In genomic region chr12:93944196-93944595, GRCh38 we compare ENCODE assay signal across 16 cellular contexts.
A peak's percentile ranks its signal among the peaks of the same experiment; 100 is the strongest.
DNase-seq lines count a peak whose midpoint lies in the region; ATAC-seq, FAIRE-seq and TF ChIP-seq lines count a peak whose summit lies in the region.
"Had no signal": no experiment of that assay in that cellular context is flagged by ENCODE, and none has a peak within 500 bp of the region (broad histone marks: within the 10 kb centered on the region; RNA-seq: fewer than 3 reads in every experiment).

No MANE protein-coding gene starts in this region.

- TF ChIP-seq EP300 in K562 (IDR thresholded peaks at IDR 0.05; ENCODE audit: low read length), result no peak

- no peak for FAIRE-seq in K562 (lab: Jason Lieb, UNC)

- H3K4me1 ChIP-seq in K562 (replicated peaks in 1 of 2; ENCODE audit: control insufficient read depth in 2 of 2, insufficient read depth in 2 of 2, low read length in 2 of 2) (peaks cover 0 to 6% of the 10 kb centered on the region in 2 experiments; a peak in 3 of 5 replicates), tibial artery (peaks cover 0 to 9% (median 0%) of the 10 kb centered on the region in 4 donors)
- H3K4me1 ChIP-seq: Caco-2 had no signal

- in situ Hi-C loops in K562 (cut with MboI), result no loop called here

- CTCF ChIA-PET in K562 (lab: Yijun Ruan, JAX; ENCODE audit: low intra/inter-chr PET ratio), result no interaction called here

- H3K4me3 ChIP-seq in K562, result no peak overlapping the region
- H3K4me3 ChIP-seq in tibial artery, result no peak overlapping the region

- H3K36me3 Mint-ChIP-seq in HFFc6 (ENCODE audit: low read depth), result no peaks in the 10 kb centered on the region; the same call in 1 of the 2 replicates
- H3K36me3 Mint-ChIP-seq in nephron progenitor cell (ENCODE audit: low read depth), result peaks cover 5% of the 10 kb centered on the region
- no peaks in the 10 kb centered on the region for H3K36me3 Mint-ChIP-seq in activated T-helper 1 cell treated with anti-CD3 and anti-CD28 coated beads, Interleukin-12 subunit alpha, Interleukin-12 subunit beta, Interleukin-2, Interleukin-4 antibody, amounts not matched to agents 30 ng/mL and 10 ng/mL and 1 ng/mL, durations not matched to agents 14 hours and 24 hours and 36 hours (ENCODE audit: low read depth)

- DNase-seq in AG08395 (ENCODE audit: low spot score) (peak; percentile 39), HFFc6 (peak; percentile 33), K562 (ENCODE audit: extremely low read depth in 1 of 4, low spot score in 3 of 4) (no peak), nephron progenitor cell (no peak), tibial artery (no peak)
- DNase-seq in activated T-helper 1 cell treated with anti-CD3 and anti-CD28 coated beads, Interleukin-12 subunit alpha, Interleukin-12 subunit beta, Interleukin-2, Interleukin-4 antibody, amounts not matched to agents 30 ng/mL and 10 ng/mL and 1 ng/mL, durations not matched to agents 14 hours and 24 hours and 36 hours (ENCODE audit: low spot score), result no peak
- DNase-seq: 8988T, Caco-2, DMS53, NCI-H1048, NCI-H1694, NCI-H2107, NCI-H345, NCI-H526 treated with DMSO at 0.1 percent for 48 hours had no signal

- TF ChIP-seq CTCF in HFFc6 (IDR thresholded peaks at IDR 0.05), result no peak
- no peak for TF ChIP-seq CTCF in K562 (IDR thresholded peaks at IDR 0.05 in 2 of 3, conservative IDR thresholded peaks at IDR 0.05 in 1 of 3; ENCODE audit: insufficient read depth in 2 of 3, low read depth in 1 of 3, low read length in 3 of 3)
- TF ChIP-seq CTCF in nephron progenitor cell (IDR thresholded peaks at IDR 0.05), result no peak
- TF ChIP-seq CTCF in tibial artery (IDR thresholded peaks at IDR 0.05), result no peak

- no peaks in the 10 kb centered on the region for H3K9me1 ChIP-seq in K562 (ENCODE audit: control insufficient read depth, insufficient read depth, low read length)

- H3K4me2 ChIP-seq in K562 (ENCODE audit: insufficient read depth, low read length), result no peak overlapping the region

- no peaks in the 10 kb centered on the region for H4K20me1 ChIP-seq in K562 (replicated peaks; ENCODE audit: control insufficient read depth, insufficient read depth, low read length)

- H3K4me1 Mint-ChIP-seq in HFFc6 (ENCODE audit: low read depth), result peaks cover 36% of the 10 kb centered on the region
- H3K4me1 Mint-ChIP-seq in nephron progenitor cell, result peaks cover 6% of the 10 kb centered on the region
- H3K4me1 Mint-ChIP-seq in activated T-helper 1 cell treated with anti-CD3 and anti-CD28 coated beads, Interleukin-12 subunit alpha, Interleukin-12 subunit beta, Interleukin-2, Interleukin-4 antibody, amounts not matched to agents 30 ng/mL and 10 ng/mL and 1 ng/mL, durations not matched to agents 14 hours and 24 hours and 36 hours (ENCODE audit: low read depth), result no peaks in the 10 kb centered on the region

- TF ChIP-seq RAD21 in K562 (CRISPR knock-in tag; conservative IDR thresholded peaks at IDR 0.05 in 1 of 2, IDR thresholded peaks at IDR 0.05 in 1 of 2), result no peak

- ATAC-seq in K562 (no peak), HG02678 (IDR thresholded peaks at IDR 0.05; ENCODE audit: unreplicated experiment) (no peak), HG03196 (IDR thresholded peaks at IDR 0.05; ENCODE audit: unreplicated experiment) (no peak)

- H3K79me2 ChIP-seq in K562 (ENCODE audit: control insufficient read depth, insufficient read depth, low read length), result no peaks in the 10 kb centered on the region

- TF ChIP-seq POLR2A in K562 (conservative IDR thresholded peaks at IDR 0.05), result no peak

- WGBS in K562 (ENCODE audit: insufficient coverage, low coverage, missing lambda C conversion rate), result 62% methylated on average over 8 of the region's 8 CpGs

- H3K4me3 Mint-ChIP-seq in HFFc6 (no peak overlapping the region), nephron progenitor cell (no peak overlapping the region)
- H3K4me3 Mint-ChIP-seq in activated T-helper 1 cell treated with anti-CD3 and anti-CD28 coated beads, Interleukin-12 subunit alpha, Interleukin-12 subunit beta, Interleukin-2, Interleukin-4 antibody, amounts not matched to agents 30 ng/mL and 10 ng/mL and 1 ng/mL, durations not matched to agents 14 hours and 24 hours and 36 hours, result no peak overlapping the region

- H3K9ac ChIP-seq in K562 (ENCODE audit: insufficient read depth in 1 of 2, low read depth in 2 of 2, low read length in 2 of 2), result no peak overlapping the region

- H3K27me3 ChIP-seq in K562 (ENCODE audit: control insufficient read depth in 2 of 2, insufficient read depth in 2 of 2, low read length in 2 of 2) (no peaks in the 10 kb centered on the region), tibial artery (no peaks in the 10 kb centered on the region)

- H3K27ac ChIP-seq in K562 (ENCODE audit: extremely low read depth, low read depth, low read length) (no peak overlapping the region), tibial artery (no peak overlapping the region)

- peak overlapping the region; percentile 62 for H3K27ac Mint-ChIP-seq in HFFc6
- peak overlapping the region; percentile 68 for H3K27ac Mint-ChIP-seq in nephron progenitor cell
- no peak overlapping the region for H3K27ac Mint-ChIP-seq in activated T-helper 1 cell treated with anti-CD3 and anti-CD28 coated beads, Interleukin-12 subunit alpha, Interleukin-12 subunit beta, Interleukin-2, Interleukin-4 antibody, amounts not matched to agents 30 ng/mL and 10 ng/mL and 1 ng/mL, durations not matched to agents 14 hours and 24 hours and 36 hours

- H3K9me3 Mint-ChIP-seq in HFFc6, result no peaks in the 10 kb centered on the region
- peaks cover 13% of the 10 kb centered on the region for H3K9me3 Mint-ChIP-seq in nephron progenitor cell
- peaks cover 17% of the 10 kb centered on the region for H3K9me3 Mint-ChIP-seq in activated T-helper 1 cell treated with anti-CD3 and anti-CD28 coated beads, Interleukin-12 subunit alpha, Interleukin-12 subunit beta, Interleukin-2, Interleukin-4 antibody, amounts not matched to agents 30 ng/mL and 10 ng/mL and 1 ng/mL, durations not matched to agents 14 hours and 24 hours and 36 hours

- H3K27me3 Mint-ChIP-seq in HFFc6 (ENCODE audit: insufficient read depth) (no peaks in the 10 kb centered on the region), nephron progenitor cell (ENCODE audit: low read depth, poor library complexity) (peaks cover 7% of the 10 kb centered on the region)
- peaks cover 9% of the 10 kb centered on the region for H3K27me3 Mint-ChIP-seq in activated T-helper 1 cell treated with anti-CD3 and anti-CD28 coated beads, Interleukin-12 subunit alpha, Interleukin-12 subunit beta, Interleukin-2, Interleukin-4 antibody, amounts not matched to agents 30 ng/mL and 10 ng/mL and 1 ng/mL, durations not matched to agents 14 hours and 24 hours and 36 hours (ENCODE audit: insufficient read depth)

- POLR2A ChIA-PET in K562 (lab: Yijun Ruan, JAX), result no interaction called here

- intact Hi-C loops in K562 (cut with micrococcal nuclease), result no loop called here
- intact Hi-C loops in activated T-helper 1 cell treated with anti-CD3 and anti-CD28 coated beads, Interleukin-12 subunit alpha, Interleukin-12 subunit beta, Interleukin-2, Interleukin-4 antibody, amounts not matched to agents 30 ng/mL and 10 ng/mL and 1 ng/mL, durations not matched to agents 14 hours and 24 hours and 36 hours (cut with micrococcal nuclease), result no loop called here
- intact Hi-C loops in tibial artery (cut with DNase I; ENCODE audit: low total_unique reads), result no loop called here

- H3K9me3 ChIP-seq in K562 (replicated peaks; ENCODE audit: control insufficient read depth, insufficient read depth, low read depth, low read length) (no peaks in the 10 kb centered on the region), tibial artery (no peaks in the 10 kb centered on the region)
- H3K9me3 ChIP-seq: Caco-2 had no signal

- no TSS peak for BruUV-seq in K562 (replicated peaks; lab: Mats Ljungman, UMichigan)

- no peaks in the 10 kb centered on the region for H3K36me3 ChIP-seq in K562 (ENCODE audit: control insufficient read depth, insufficient read depth, low read length)
- no peaks in the 10 kb centered on the region for H3K36me3 ChIP-seq in tibial artery

- peak overlapping the region; percentile 33; the same call in 1 of the 2 replicates for H2AFZ ChIP-seq in K562 (ENCODE audit: low read depth, low read length)

TF ChIP-seq in K562, 482 proteins besides CTCF, POLR2A, EP300 and RAD21:
- TF ChIP-seq SMAD2 (IDR thresholded peaks at IDR 0.05; ENCODE audit: low read depth, low read length) (no peak), AFF1 (IDR thresholded peaks at IDR 0.05; ENCODE audit: low read depth in 1 of 2, partially characterized antibody in 2 of 2) (no peak), ZNF740 (CRISPR knock-in tag; IDR thresholded peaks at IDR 0.05) (no peak), ZNF740 (tag; IDR thresholded peaks at IDR 0.05) (no peak)

Comparison
In these comparisons a context has a peak if more than half of its experiments do, and no peak if none do; other contexts are left out.
1. DNase-seq: peak in AG08395 (single experiment) and HFFc6 (single experiment); none in K562 (0 of 4), nephron progenitor cell (single experiment), activated T-helper 1 cell treated with anti-CD3 and anti-CD28 coated beads, Interleukin-12 subunit alpha, Interleukin-12 subunit beta, Interleukin-2, Interleukin-4 antibody, amounts not matched to agents 30 ng/mL and 10 ng/mL and 1 ng/mL, durations not matched to agents 14 hours and 24 hours and 36 hours (single experiment) and tibial artery (0 of 2).